Comparison of ENCODE assay signal across 8 cellular contexts in the genomic region with DNA sequence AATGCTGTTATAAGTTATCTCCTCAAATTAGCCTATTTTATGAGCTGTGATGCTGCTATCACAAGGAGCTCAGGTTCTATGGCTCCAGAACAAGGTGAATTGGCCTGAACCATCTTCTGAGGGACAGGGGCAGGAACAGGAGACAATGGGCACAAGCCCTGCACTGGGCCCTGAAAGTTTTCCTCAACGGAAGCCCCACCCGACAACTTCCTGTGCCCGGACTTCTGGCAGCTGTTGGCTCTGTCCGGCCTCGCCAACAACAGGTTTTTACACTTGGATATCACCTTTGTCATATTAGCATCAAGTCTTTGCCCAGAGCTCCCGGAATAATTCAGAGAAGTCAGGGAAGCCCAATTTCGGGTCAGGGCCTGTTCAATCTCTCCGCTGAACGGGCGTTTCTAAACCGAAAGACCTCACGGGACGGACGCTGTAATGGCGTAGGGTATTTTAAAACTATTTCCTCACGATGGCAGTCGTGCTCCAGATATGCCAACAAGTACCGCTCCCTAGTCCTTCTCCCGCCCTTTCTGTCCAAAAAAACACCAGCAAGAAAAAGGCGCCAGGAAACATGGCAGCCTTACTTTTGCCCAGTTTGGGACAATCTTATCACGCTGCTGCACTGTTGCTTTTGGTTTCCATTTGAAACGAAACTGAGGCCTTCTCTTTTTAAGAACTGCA.
DNase-seq lines count a peak whose midpoint lies in the region; ATAC-seq, FAIRE-seq and TF ChIP-seq lines count a peak whose summit lies in the region.

No MANE protein-coding gene starts in this region.

- H3K36me3 ChIP-seq in liver (ENCODE audit: control insufficient read depth in 4 of 4, insufficient read depth in 3 of 4, low read depth in 1 of 4, low read length in 3 of 4) = no peaks in the 10 kb centered on the region
- no peaks in the 10 kb centered on the region; a peak in 2 of 5 replicates for H3K36me3 ChIP-seq in HepG2 (replicated peaks in 1 of 2; ENCODE audit: control insufficient read depth in 1 of 2, insufficient read depth in 2 of 2, low read length in 2 of 2)
- H3K36me3 ChIP-seq in OCI-LY3 (replicated peaks; ENCODE audit: low read depth, low read length) = no peaks in the 10 kb centered on the region

- intact Hi-C loops in HepG2 (cut with micrococcal nuclease; ENCODE audit: unreplicated experiment) = no loop called here

- peak overlapping the region in 2 of 3 donors; percentile 60 to 65 for H3K4me3 ChIP-seq in liver (ENCODE audit: low read depth in 1 of 3, low read length in 3 of 3)
- no peak overlapping the region for H3K4me3 ChIP-seq in HepG2 (replicated peaks in 1 of 3; ENCODE audit: insufficient read depth in 1 of 3, low read depth in 2 of 3, low read length in 3 of 3)
- H3K4me3 ChIP-seq in OCI-LY3 (ENCODE audit: low read length) = no peak overlapping the region

- POLR2A ChIA-PET in HepG2 (lab: Yijun Ruan, JAX) = no interaction called here

- H2AFZ ChIP-seq in HepG2 (ENCODE audit: low read length) (no peak overlapping the region), OCI-LY3 (ENCODE audit: low read depth, low read length) (peak overlapping the region; percentile 74)

- H3K4me2 ChIP-seq in HepG2 (ENCODE audit: low read depth, low read length) = no peak overlapping the region
- H3K4me2 ChIP-seq in OCI-LY3 (ENCODE audit: low read length) = peak overlapping the region; percentile 19; the same call in 1 of the 2 replicates

- in situ Hi-C loops in HepG2 (cut with HindIII; ENCODE audit: extremely low pct_ligation_motif_present, low pct_unique_long_range_greater_than_20kb) = no loop called here

- H3K79me2 ChIP-seq in HepG2 (ENCODE audit: insufficient read depth, low read length) = peaks cover 17% of the 10 kb centered on the region
- H3K79me2 ChIP-seq in OCI-LY3 (ENCODE audit: low read length) = no peaks in the 10 kb centered on the region

- TF ChIP-seq CTCF in liver (IDR thresholded peaks at IDR 0.05; ENCODE audit: low read depth, low read length, missing input control) (peak; percentile 45), HepG2 (CRISPR knock-in tag; IDR thresholded peaks at IDR 0.05) (no peak), OCI-LY3 (IDR thresholded peaks at IDR 0.05; ENCODE audit: low read depth, low read length) (no peak)

- H3K4me1 ChIP-seq in liver (ENCODE audit: control insufficient read depth in 4 of 4, insufficient read depth in 4 of 4, low read length in 3 of 4) (peaks cover 0 to 22% (median 11%) of the 10 kb centered on the region in 4 donors), HepG2 (ENCODE audit: insufficient read depth, low read length) (peaks cover 19% of the 10 kb centered on the region), OCI-LY3 (ENCODE audit: low read length) (peaks cover 22% of the 10 kb centered on the region)

- TF ChIP-seq EP300 in HepG2 (IDR thresholded peaks at IDR 0.05; ENCODE audit: low read depth in 2 of 2, low read length in 2 of 2) (no peak), HepG2 (CRISPR knock-in tag; IDR thresholded peaks at IDR 0.05; ENCODE audit: borderline replicate concordance) (no peak)

- no peak for FAIRE-seq in HepG2 (lab: Jason Lieb, UNC)

- ATAC-seq in HepG2 (no peak), HG03442 (IDR thresholded peaks at IDR 0.05; ENCODE audit: unreplicated experiment) (no peak)

- 0 out of 2 replicates have a peak, but pooled peaks cover 2% of the 10 kb centered on the region for H4K20me1 ChIP-seq in HepG2 (ENCODE audit: insufficient read depth, low read length)
- H4K20me1 ChIP-seq in OCI-LY3 (ENCODE audit: insufficient read depth, low read length) = no peaks in the 10 kb centered on the region

- peak in 1 of 2 donors; percentile 91 for TF ChIP-seq RAD21 in liver (IDR thresholded peaks at IDR 0.05)
- TF ChIP-seq RAD21 in HepG2 (CRISPR knock-in tag; IDR thresholded peaks at IDR 0.05) = no peak

- BruUV-seq in HepG2 (replicated peaks; lab: Mats Ljungman, UMichigan) = no TSS peak

- H3K27ac ChIP-seq in liver (ENCODE audit: low read depth in 1 of 2, low read length in 2 of 2) (peak overlapping the region in 1 of 2 donors; percentile 61), HepG2 (ENCODE audit: extremely low read length, insufficient read depth, low read length) (no peak overlapping the region), OCI-LY3 (ENCODE audit: low read length) (no peak overlapping the region), substantia nigra (ENCODE audit: low read depth, low read length, poor library complexity, severe bottlenecking) (no peak overlapping the region)

- H3K27me3 ChIP-seq in liver (ENCODE audit: control insufficient read depth in 4 of 4, insufficient read depth in 4 of 4, low read length in 3 of 4) = no peaks in the 10 kb centered on the region
- H3K27me3 ChIP-seq in HepG2 (ENCODE audit: control insufficient read depth in 1 of 2, insufficient read depth in 2 of 2, low read length in 2 of 2) = no peaks in the 10 kb centered on the region
- no peaks in the 10 kb centered on the region for H3K27me3 ChIP-seq in OCI-LY3 (ENCODE audit: low read depth, low read length)

- H3K9ac ChIP-seq in liver (ENCODE audit: low read depth in 1 of 2, low read length in 2 of 2) (peak overlapping the region in 1 of 2 donors; percentile 23), HepG2 (ENCODE audit: insufficient read depth, low read depth, low read length) (no peak overlapping the region), OCI-LY3 (ENCODE audit: low read length) (no peak overlapping the region)

- TF ChIP-seq POLR2A in HepG2 (IDR thresholded peaks at IDR 0.05; ENCODE audit: insufficient read depth in 1 of 2, low read depth in 2 of 2, low read length in 2 of 2) = no peak

- DNase-seq in HepG2 (ENCODE audit: low spot score) (no peak), fibroblast of the conjunctiva (ENCODE audit: low read depth) (peak; percentile 82), substantia nigra (lab: John Stamatoyannopoulos, UW) (peak in 27 of 49 donors; percentile 0 to 88 (median 68)), SW 1271 (lab: John Stamatoyannopoulos, UW) (no peak), islet precursor cell (no peak)

- no peaks in the 10 kb centered on the region for H3K9me3 ChIP-seq in liver (ENCODE audit: control insufficient read depth in 4 of 4, low read length in 3 of 4)
- no peaks in the 10 kb centered on the region for H3K9me3 ChIP-seq in HepG2 (ENCODE audit: low read length)
- no peaks in the 10 kb centered on the region for H3K9me3 ChIP-seq in OCI-LY3 (ENCODE audit: insufficient read depth, low read length)

- CTCF ChIA-PET in HepG2 (lab: Yijun Ruan, JAX; ENCODE audit: low intra/inter-chr PET ratio, low total read pairs) = no interaction called here

- WGBS in liver = 93% methylated on average over 22 of the region's 22 CpGs
- WGBS in HepG2 (ENCODE audit: low lambda C conversion rate) = 96% methylated on average over 17 of the region's 22 CpGs

TF ChIP-seq in liver, 16 proteins besides CTCF, POLR2A, EP300 and RAD21:
- TF ChIP-seq EGR1 (IDR thresholded peaks at IDR 0.05; ENCODE audit: low read depth in 2 of 2) (no peak), ATF3 (IDR thresholded peaks at IDR 0.05) (peak; percentile 72), GABPA (IDR thresholded peaks at IDR 0.05 in 1 of 2, conservative IDR thresholded peaks at IDR 0.05 in 1 of 2) (peak in 1 of 2 donors; percentile 80), SP1 (IDR thresholded peaks at IDR 0.05) (peak; percentile 82), HNF4A (conservative IDR thresholded peaks at IDR 0.05) (no peak), MAX (IDR thresholded peaks at IDR 0.05) (no peak), YY1 (IDR thresholded peaks at IDR 0.05) (no peak), FOXA1 (IDR thresholded peaks at IDR 0.05) (no peak), NR2F2 (IDR thresholded peaks at IDR 0.05) (no peak), FOXA2 (IDR thresholded peaks at IDR 0.05) (no peak)

TF ChIP-seq in HepG2, 621 proteins besides CTCF, POLR2A, EP300 and RAD21 (continues in another document):
- no peak for TF ChIP-seq ZNF432 (CRISPR knock-in tag; IDR thresholded peaks at IDR 0.05; ENCODE audit: borderline replicate concordance)
- TF ChIP-seq ZNF691 (CRISPR knock-in tag; IDR thresholded peaks at IDR 0.05; ENCODE audit: borderline replicate concordance, low read depth) = no peak
- no peak for TF ChIP-seq ELF4 (CRISPR knock-in tag; IDR thresholded peaks at IDR 0.05; ENCODE audit: borderline replicate concordance)
- TF ChIP-seq ZNF546 (CRISPR knock-in tag; conservative IDR thresholded peaks at IDR 0.05) = no peak
- TF ChIP-seq NKX3-1 (CRISPR knock-in tag; IDR thresholded peaks at IDR 0.05) = no peak
- TF ChIP-seq, protein P1, sequence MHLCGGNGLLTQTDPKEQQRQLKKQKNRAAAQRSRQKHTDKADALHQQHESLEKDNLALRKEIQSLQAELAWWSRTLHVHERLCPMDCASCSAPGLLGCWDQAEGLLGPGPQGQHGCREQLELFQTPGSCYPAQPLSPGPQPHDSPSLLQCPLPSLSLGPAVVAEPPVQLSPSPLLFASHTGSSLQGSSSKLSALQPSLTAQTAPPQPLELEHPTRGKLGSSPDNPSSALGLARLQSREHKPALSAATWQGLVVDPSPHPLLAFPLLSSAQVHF (CRISPR knock-in tag; IDR thresholded peaks at IDR 0.05) = no peak
- no peak for TF ChIP-seq ATRX (CRISPR knock-in tag; IDR thresholded peaks at IDR 0.05; ENCODE audit: borderline replicate concordance)
- no peak for TF ChIP-seq MLLT10 (CRISPR knock-in tag; IDR thresholded peaks at IDR 0.05)
- TF ChIP-seq, protein P2, sequence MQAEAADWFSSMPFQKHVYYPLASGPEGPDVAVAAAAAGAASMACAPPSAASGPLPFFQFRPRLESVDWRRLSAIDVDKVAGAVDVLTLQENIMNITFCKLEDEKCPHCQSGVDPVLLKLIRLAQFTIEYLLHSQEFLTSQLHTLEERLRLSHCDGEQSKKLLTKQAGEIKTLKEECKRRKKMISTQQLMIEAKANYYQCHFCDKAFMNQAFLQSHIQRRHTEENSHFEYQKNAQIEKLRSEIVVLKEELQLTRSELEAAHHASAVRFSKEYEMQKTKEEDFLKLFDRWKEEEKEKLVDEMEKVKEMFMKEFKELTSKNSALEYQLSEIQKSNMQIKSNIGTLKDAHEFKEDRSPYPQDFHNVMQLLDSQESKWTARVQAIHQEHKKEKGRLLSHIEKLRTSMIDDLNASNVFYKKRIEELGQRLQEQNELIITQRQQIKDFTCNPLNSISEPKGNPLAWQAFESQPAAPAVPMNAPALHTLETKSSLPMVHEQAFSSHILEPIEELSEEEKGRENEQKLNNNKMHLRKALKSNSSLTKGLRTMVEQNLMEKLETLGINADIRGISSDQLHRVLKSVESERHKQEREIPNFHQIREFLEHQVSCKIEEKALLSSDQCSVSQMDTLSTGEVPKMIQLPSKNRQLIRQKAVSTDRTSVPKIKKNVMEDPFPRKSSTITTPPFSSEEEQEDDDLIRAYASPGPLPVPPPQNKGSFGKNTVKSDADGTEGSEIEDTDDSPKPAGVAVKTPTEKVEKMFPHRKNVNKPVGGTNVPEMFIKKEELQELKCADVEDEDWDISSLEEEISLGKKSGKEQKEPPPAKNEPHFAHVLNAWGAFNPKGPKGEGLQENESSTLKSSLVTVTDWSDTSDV (CRISPR knock-in tag; IDR thresholded peaks at IDR 0.05) = no peak

Comparison
In these comparisons a context has a peak if more than half of its experiments do, and no peak if none do; other contexts are left out.
1. H3K4me3 ChIP-seq: peak in liver (2 of 3); none in HepG2 (0 of 3) and OCI-LY3 (single experiment).
2. DNase-seq: peak in fibroblast of the conjunctiva (single experiment) and substantia nigra (27 of 49); none in HepG2 (single experiment), SW 1271 (0 of 2) and islet precursor cell (single experiment).